In the genomic region with DNA sequence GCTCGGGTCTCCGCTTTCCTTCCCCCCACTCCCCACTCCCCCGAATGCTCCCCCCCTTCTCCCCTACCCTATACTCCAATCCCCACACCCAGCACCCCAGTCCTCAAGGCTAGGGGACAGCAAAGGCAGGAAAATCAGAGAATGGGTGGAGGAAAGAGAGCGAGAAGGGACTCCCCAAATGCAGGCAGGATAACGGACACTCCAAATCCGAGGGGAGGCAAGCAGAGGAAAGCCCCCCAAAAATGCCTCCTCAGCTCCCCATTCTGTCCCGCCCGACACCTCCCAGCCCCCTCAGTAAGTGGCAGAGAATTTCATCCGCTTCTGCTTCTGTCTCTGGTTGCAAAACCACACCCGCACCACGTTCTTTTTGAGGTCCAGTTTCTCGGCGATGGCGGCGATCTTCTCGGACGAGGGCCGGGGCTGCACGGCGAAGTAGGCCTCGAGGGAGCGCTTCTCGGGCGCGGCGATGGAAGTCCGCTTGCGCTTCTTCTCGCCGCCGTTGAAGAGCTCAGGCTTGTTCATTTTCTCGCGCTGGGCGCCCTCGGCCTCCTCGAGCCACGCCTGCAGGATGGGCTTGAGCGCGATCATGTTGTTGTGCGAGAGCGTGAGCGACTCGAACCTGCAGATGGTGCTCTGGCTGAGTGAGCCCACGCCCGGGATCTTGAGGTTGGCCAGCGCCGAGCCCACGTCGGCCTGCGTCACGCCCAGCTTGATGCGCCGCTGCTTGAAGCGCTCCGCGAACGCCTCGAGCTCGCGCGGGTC, we compare ENCODE assay signal across 1 cellular context.
TF ChIP-seq lines count a peak whose summit lies in the region.

No MANE protein-coding gene starts in this region.

TF ChIP-seq in HepG2, 621 proteins besides CTCF, POLR2A, EP300 and RAD21:
- TF ChIP-seq, protein P1, sequence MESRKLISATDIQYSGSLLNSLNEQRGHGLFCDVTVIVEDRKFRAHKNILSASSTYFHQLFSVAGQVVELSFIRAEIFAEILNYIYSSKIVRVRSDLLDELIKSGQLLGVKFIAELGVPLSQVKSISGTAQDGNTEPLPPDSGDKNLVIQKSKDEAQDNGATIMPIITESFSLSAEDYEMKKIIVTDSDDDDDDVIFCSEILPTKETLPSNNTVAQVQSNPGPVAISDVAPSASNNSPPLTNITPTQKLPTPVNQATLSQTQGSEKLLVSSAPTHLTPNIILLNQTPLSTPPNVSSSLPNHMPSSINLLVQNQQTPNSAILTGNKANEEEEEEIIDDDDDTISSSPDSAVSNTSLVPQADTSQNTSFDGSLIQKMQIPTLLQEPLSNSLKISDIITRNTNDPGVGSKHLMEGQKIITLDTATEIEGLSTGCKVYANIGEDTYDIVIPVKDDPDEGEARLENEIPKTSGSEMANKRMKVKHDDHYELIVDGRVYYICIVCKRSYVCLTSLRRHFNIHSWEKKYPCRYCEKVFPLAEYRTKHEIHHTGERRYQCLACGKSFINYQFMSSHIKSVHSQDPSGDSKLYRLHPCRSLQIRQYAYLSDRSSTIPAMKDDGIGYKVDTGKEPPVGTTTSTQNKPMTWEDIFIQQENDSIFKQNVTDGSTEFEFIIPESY (CRISPR knock-in tag; IDR thresholded peaks at IDR 0.05) = peak; percentile 29; the same call in 1 of the 2 replicates
- TF ChIP-seq ZNF607 (CRISPR knock-in tag; IDR thresholded peaks at IDR 0.05; ENCODE audit: borderline replicate concordance) = no peak
